1 cellular context compared by ENCODE assay signal in the genomic region with DNA sequence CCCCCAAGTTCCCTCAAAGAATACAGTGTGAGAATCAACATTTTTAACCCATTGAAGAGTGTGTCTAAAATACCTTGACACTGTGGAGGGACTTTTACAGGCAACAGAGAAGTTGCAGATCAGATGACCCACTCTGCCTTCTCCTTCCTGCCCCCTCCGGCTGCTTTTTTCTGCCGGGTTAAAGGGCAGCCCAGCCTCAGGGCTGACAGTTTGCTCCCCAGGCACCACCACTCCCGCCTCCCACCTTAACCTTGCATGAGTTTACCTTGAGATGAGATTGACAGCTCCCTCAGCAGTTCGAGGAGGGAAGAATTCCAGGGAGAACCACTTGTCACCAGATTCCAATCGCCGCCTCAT.
A peak's percentile ranks its signal among the peaks of the same experiment; 100 is the strongest.
TF ChIP-seq lines count a peak whose summit lies in the region.

No MANE protein-coding gene starts in this region.

TF ChIP-seq in K562, 482 proteins besides CTCF, POLR2A, EP300 and RAD21 (continued from another document and continues in another):
- TF ChIP-seq, protein P1, sequence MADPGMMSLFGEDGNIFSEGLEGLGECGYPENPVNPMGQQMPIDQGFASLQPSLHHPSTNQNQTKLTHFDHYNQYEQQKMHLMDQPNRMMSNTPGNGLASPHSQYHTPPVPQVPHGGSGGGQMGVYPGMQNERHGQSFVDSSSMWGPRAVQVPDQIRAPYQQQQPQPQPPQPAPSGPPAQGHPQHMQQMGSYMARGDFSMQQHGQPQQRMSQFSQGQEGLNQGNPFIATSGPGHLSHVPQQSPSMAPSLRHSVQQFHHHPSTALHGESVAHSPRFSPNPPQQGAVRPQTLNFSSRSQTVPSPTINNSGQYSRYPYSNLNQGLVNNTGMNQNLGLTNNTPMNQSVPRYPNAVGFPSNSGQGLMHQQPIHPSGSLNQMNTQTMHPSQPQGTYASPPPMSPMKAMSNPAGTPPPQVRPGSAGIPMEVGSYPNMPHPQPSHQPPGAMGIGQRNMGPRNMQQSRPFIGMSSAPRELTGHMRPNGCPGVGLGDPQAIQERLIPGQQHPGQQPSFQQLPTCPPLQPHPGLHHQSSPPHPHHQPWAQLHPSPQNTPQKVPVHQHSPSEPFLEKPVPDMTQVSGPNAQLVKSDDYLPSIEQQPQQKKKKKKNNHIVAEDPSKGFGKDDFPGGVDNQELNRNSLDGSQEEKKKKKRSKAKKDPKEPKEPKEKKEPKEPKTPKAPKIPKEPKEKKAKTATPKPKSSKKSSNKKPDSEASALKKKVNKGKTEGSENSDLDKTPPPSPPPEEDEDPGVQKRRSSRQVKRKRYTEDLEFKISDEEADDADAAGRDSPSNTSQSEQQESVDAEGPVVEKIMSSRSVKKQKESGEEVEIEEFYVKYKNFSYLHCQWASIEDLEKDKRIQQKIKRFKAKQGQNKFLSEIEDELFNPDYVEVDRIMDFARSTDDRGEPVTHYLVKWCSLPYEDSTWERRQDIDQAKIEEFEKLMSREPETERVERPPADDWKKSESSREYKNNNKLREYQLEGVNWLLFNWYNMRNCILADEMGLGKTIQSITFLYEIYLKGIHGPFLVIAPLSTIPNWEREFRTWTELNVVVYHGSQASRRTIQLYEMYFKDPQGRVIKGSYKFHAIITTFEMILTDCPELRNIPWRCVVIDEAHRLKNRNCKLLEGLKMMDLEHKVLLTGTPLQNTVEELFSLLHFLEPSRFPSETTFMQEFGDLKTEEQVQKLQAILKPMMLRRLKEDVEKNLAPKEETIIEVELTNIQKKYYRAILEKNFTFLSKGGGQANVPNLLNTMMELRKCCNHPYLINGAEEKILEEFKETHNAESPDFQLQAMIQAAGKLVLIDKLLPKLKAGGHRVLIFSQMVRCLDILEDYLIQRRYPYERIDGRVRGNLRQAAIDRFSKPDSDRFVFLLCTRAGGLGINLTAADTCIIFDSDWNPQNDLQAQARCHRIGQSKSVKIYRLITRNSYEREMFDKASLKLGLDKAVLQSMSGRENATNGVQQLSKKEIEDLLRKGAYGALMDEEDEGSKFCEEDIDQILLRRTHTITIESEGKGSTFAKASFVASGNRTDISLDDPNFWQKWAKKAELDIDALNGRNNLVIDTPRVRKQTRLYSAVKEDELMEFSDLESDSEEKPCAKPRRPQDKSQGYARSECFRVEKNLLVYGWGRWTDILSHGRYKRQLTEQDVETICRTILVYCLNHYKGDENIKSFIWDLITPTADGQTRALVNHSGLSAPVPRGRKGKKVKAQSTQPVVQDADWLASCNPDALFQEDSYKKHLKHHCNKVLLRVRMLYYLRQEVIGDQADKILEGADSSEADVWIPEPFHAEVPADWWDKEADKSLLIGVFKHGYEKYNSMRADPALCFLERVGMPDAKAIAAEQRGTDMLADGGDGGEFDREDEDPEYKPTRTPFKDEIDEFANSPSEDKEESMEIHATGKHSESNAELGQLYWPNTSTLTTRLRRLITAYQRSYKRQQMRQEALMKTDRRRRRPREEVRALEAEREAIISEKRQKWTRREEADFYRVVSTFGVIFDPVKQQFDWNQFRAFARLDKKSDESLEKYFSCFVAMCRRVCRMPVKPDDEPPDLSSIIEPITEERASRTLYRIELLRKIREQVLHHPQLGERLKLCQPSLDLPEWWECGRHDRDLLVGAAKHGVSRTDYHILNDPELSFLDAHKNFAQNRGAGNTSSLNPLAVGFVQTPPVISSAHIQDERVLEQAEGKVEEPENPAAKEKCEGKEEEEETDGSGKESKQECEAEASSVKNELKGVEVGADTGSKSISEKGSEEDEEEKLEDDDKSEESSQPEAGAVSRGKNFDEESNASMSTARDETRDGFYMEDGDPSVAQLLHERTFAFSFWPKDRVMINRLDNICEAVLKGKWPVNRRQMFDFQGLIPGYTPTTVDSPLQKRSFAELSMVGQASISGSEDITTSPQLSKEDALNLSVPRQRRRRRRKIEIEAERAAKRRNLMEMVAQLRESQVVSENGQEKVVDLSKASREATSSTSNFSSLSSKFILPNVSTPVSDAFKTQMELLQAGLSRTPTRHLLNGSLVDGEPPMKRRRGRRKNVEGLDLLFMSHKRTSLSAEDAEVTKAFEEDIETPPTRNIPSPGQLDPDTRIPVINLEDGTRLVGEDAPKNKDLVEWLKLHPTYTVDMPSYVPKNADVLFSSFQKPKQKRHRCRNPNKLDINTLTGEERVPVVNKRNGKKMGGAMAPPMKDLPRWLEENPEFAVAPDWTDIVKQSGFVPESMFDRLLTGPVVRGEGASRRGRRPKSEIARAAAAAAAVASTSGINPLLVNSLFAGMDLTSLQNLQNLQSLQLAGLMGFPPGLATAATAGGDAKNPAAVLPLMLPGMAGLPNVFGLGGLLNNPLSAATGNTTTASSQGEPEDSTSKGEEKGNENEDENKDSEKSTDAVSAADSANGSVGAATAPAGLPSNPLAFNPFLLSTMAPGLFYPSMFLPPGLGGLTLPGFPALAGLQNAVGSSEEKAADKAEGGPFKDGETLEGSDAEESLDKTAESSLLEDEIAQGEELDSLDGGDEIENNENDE (IDR thresholded peaks at IDR 0.05; ENCODE audit: low read depth, low read length) = no peak
- TF ChIP-seq POLR2B (IDR thresholded peaks at IDR 0.05; ENCODE audit: low read depth, partially characterized antibody) = peak; percentile 8
- TF ChIP-seq, protein P2, sequence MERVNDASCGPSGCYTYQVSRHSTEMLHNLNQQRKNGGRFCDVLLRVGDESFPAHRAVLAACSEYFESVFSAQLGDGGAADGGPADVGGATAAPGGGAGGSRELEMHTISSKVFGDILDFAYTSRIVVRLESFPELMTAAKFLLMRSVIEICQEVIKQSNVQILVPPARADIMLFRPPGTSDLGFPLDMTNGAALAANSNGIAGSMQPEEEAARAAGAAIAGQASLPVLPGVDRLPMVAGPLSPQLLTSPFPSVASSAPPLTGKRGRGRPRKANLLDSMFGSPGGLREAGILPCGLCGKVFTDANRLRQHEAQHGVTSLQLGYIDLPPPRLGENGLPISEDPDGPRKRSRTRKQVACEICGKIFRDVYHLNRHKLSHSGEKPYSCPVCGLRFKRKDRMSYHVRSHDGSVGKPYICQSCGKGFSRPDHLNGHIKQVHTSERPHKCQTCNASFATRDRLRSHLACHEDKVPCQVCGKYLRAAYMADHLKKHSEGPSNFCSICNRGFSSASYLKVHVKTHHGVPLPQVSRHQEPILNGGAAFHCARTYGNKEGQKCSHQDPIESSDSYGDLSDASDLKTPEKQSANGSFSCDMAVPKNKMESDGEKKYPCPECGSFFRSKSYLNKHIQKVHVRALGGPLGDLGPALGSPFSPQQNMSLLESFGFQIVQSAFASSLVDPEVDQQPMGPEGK (CRISPR knock-in tag; IDR thresholded peaks at IDR 0.05; ENCODE audit: borderline replicate concordance) = no peak
- TF ChIP-seq, protein P3, sequence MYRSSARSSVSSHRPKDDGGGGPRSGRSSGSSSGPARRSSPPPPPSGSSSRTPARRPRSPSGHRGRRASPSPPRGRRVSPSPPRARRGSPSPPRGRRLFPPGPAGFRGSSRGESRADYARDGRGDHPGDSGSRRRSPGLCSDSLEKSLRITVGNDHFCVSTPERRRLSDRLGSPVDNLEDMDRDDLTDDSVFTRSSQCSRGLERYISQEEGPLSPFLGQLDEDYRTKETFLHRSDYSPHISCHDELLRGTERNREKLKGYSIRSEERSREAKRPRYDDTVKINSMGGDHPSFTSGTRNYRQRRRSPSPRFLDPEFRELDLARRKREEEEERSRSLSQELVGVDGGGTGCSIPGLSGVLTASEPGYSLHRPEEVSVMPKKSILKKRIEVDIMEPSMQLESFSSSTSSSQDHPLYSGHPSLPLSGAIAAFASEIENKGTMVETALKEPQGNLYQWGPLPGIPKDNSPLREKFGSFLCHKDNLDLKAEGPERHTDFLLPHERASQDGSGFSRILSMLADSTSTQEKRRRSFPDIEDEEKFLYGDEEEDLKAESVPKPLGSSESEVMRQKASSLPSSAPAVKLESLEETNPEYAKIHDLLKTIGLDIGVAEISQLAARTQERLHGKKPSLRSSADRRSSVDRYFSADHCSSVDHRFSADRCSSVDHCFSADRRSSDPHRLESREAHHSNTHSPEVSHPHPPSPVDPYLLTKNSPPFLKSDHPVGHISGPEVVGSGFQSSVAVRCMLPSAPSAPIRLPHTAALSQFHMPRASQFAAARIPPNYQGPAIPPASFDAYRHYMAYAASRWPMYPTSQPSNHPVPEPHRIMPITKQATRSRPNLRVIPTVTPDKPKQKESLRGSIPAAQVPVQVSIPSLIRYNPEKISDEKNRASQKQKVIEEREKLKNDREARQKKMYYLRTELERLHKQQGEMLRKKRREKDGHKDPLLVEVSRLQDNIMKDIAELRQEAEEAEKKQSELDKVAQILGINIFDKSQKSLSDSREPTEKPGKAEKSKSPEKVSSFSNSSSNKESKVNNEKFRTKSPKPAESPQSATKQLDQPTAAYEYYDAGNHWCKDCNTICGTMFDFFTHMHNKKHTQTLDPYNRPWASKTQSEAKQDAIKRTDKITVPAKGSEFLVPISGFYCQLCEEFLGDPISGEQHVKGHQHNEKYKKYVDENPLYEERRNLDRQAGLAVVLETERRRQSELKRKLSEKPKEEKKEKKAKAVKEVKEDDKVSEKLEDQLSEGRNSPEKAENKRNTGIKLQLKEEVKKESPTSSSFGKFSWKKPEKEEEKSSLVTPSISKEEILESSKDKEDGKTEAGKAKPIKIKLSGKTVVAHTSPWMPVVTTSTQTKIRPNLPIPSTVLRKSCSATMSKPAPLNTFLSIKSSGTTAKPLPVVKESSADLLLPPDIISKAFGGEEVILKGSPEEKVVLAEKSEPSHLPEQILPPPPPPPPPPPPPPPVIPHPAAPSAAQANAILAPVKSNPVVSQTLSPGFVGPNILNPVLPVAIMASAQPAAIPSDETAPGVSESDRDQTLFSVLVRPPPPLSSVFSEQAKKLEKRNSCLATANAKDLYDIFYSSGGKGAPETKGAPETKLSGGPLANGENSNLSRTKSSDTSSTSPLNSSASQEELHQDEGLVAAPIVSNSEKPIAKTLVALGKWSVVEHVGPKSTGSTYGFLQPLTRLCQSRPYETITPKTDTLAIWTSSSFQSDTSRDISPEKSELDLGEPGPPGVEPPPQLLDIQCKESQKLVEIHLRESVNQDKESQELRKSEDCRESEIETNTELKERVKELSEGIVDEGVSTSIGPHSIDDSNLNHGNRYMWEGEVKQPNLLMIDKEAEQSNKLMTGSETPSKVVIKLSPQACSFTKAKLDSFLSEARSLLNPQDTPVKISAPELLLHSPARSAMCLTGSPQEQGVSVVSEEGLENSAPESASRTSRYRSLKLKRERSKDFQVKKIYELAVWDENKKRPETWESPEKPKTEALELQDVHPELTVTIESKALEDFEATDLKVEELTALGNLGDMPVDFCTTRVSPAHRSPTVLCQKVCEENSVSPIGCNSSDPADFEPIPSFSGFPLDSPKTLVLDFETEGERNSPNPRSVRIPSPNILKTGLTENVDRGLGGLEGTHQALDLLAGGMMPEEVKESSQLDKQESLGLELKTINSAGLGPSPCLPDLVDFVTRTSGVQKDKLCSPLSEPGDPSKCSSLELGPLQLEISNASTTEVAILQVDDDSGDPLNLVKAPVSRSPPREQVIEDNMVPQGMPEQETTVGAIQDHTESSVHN (IDR thresholded peaks at IDR 0.05; ENCODE audit: borderline replicate concordance in 1 of 2, low read depth in 1 of 2) = no peak
- TF ChIP-seq, protein P4, sequence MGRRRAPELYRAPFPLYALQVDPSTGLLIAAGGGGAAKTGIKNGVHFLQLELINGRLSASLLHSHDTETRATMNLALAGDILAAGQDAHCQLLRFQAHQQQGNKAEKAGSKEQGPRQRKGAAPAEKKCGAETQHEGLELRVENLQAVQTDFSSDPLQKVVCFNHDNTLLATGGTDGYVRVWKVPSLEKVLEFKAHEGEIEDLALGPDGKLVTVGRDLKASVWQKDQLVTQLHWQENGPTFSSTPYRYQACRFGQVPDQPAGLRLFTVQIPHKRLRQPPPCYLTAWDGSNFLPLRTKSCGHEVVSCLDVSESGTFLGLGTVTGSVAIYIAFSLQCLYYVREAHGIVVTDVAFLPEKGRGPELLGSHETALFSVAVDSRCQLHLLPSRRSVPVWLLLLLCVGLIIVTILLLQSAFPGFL (CRISPR knock-in tag; IDR thresholded peaks at IDR 0.05) = no peak
- no peak for TF ChIP-seq ZNF3 (CRISPR knock-in tag; IDR thresholded peaks at IDR 0.05)
- 0 out of 2 replicates have a peak, but pooled peaks have one; percentile 12 for TF ChIP-seq PHF8 (IDR thresholded peaks at IDR 0.05; ENCODE audit: borderline replicate concordance, low read length)
- no peak for TF ChIP-seq ZBTB1 (CRISPR knock-in tag; IDR thresholded peaks at IDR 0.05; ENCODE audit: borderline replicate concordance, low read depth)
- no peak for TF ChIP-seq ZNF586 (CRISPR knock-in tag; conservative IDR thresholded peaks at IDR 0.05)
- TF ChIP-seq BCL6 (CRISPR knock-in tag; IDR thresholded peaks at IDR 0.05) = no peak
- TF ChIP-seq, protein P5, sequence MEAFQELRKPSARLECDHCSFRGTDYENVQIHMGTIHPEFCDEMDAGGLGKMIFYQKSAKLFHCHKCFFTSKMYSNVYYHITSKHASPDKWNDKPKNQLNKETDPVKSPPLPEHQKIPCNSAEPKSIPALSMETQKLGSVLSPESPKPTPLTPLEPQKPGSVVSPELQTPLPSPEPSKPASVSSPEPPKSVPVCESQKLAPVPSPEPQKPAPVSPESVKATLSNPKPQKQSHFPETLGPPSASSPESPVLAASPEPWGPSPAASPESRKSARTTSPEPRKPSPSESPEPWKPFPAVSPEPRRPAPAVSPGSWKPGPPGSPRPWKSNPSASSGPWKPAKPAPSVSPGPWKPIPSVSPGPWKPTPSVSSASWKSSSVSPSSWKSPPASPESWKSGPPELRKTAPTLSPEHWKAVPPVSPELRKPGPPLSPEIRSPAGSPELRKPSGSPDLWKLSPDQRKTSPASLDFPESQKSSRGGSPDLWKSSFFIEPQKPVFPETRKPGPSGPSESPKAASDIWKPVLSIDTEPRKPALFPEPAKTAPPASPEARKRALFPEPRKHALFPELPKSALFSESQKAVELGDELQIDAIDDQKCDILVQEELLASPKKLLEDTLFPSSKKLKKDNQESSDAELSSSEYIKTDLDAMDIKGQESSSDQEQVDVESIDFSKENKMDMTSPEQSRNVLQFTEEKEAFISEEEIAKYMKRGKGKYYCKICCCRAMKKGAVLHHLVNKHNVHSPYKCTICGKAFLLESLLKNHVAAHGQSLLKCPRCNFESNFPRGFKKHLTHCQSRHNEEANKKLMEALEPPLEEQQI (IDR thresholded peaks at IDR 0.05) = no peak
- TF ChIP-seq, protein P6, sequence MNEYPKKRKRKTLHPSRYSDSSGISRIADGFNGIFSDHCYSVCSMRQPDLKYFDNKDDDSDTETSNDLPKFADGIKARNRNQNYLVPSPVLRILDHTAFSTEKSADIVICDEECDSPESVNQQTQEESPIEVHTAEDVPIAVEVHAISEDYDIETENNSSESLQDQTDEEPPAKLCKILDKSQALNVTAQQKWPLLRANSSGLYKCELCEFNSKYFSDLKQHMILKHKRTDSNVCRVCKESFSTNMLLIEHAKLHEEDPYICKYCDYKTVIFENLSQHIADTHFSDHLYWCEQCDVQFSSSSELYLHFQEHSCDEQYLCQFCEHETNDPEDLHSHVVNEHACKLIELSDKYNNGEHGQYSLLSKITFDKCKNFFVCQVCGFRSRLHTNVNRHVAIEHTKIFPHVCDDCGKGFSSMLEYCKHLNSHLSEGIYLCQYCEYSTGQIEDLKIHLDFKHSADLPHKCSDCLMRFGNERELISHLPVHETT (CRISPR knock-in tag; conservative IDR thresholded peaks at IDR 0.05 in 1 of 2, IDR thresholded peaks at IDR 0.05 in 1 of 2) = peak in 1 of 2 experiments; percentile 66; a peak in 1 of 4 replicates
- no peak for TF ChIP-seq GABPB2 (CRISPR knock-in tag; conservative IDR thresholded peaks at IDR 0.05)
- TF ChIP-seq SMC3 (conservative IDR thresholded peaks at IDR 0.05; ENCODE audit: insufficient read depth, low read depth, low read length) = no peak
- TF ChIP-seq PTRF (tag; IDR thresholded peaks at IDR 0.05) = no peak
- TF ChIP-seq ZNF175 (CRISPR knock-in tag; IDR thresholded peaks at IDR 0.05; ENCODE audit: low read depth) = 0 out of 2 replicates have a peak, but pooled peaks have one; percentile 2
- TF ChIP-seq KDM2B (CRISPR knock-in tag; IDR thresholded peaks at IDR 0.05) = no peak
- TF ChIP-seq, protein P7, sequence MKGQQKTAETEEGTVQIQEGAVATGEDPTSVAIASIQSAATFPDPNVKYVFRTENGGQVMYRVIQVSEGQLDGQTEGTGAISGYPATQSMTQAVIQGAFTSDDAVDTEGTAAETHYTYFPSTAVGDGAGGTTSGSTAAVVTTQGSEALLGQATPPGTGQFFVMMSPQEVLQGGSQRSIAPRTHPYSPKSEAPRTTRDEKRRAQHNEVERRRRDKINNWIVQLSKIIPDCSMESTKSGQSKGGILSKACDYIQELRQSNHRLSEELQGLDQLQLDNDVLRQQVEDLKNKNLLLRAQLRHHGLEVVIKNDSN (CRISPR knock-in tag; IDR thresholded peaks at IDR 0.05) = peak; percentile 54; the same call in 1 of the 2 replicates
